1 cellular context compared by ENCODE assay signal in the genomic region with DNA sequence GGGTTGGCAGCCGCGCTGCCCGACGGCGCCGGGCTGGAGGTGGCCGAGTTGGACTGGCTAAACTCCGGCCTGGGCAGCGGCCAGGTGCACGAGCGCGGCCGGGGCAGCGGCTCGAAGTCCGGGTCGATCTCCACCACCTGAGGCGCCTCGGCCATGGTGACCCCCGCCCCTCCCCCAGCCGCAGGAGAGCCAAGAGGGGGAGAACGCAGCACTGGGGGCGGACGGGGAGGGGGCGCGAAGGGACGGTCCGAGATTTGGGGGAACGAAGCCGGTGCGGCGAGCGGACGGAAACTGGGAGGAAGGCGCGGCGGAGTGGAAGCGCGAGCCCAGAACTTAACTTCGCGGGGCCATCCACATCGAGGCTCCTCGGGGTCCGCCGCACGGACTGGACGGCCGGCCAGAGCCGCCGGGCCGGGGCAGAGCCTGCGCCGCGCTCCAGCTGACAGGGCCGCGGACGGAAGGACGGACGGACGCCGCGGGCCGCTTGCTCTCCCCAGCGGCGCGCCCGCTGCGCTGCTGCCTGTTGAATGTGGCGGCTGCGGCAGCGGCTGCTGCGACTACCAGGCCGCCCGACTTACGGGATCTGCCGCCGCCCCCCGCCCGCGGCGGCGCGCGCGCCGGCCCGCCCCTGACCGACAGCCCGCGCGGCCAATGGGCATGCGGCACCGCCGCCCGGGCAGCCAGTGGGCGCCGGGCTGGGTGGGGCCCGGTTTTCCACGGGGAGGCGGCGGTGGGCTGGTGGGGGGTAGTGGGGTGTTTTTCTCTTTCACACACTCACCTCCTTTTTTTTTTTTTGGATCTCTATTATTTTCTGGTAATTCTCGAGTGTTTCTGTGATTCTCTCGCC.
TF ChIP-seq lines count a peak whose summit lies in the region.

A gene (minus strand): TSS at position 584 of the 847 bp plus-strand sequence. CDS start 429 bp downstream, at position 155.

TF ChIP-seq in HepG2, 621 proteins besides CTCF, POLR2A, EP300 and RAD21 (continued from another document and continues in another):
- TF ChIP-seq, protein P1, sequence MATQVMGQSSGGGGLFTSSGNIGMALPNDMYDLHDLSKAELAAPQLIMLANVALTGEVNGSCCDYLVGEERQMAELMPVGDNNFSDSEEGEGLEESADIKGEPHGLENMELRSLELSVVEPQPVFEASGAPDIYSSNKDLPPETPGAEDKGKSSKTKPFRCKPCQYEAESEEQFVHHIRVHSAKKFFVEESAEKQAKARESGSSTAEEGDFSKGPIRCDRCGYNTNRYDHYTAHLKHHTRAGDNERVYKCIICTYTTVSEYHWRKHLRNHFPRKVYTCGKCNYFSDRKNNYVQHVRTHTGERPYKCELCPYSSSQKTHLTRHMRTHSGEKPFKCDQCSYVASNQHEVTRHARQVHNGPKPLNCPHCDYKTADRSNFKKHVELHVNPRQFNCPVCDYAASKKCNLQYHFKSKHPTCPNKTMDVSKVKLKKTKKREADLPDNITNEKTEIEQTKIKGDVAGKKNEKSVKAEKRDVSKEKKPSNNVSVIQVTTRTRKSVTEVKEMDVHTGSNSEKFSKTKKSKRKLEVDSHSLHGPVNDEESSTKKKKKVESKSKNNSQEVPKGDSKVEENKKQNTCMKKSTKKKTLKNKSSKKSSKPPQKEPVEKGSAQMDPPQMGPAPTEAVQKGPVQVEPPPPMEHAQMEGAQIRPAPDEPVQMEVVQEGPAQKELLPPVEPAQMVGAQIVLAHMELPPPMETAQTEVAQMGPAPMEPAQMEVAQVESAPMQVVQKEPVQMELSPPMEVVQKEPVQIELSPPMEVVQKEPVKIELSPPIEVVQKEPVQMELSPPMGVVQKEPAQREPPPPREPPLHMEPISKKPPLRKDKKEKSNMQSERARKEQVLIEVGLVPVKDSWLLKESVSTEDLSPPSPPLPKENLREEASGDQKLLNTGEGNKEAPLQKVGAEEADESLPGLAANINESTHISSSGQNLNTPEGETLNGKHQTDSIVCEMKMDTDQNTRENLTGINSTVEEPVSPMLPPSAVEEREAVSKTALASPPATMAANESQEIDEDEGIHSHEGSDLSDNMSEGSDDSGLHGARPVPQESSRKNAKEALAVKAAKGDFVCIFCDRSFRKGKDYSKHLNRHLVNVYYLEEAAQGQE (IDR thresholded peaks at IDR 0.05; ENCODE audit: borderline replicate concordance in 1 of 2, low read depth in 1 of 2, low read length in 2 of 2), result peak in 1 of 2 experiments; percentile 42; a peak in 1 of 4 replicates
- TF ChIP-seq, protein P2, sequence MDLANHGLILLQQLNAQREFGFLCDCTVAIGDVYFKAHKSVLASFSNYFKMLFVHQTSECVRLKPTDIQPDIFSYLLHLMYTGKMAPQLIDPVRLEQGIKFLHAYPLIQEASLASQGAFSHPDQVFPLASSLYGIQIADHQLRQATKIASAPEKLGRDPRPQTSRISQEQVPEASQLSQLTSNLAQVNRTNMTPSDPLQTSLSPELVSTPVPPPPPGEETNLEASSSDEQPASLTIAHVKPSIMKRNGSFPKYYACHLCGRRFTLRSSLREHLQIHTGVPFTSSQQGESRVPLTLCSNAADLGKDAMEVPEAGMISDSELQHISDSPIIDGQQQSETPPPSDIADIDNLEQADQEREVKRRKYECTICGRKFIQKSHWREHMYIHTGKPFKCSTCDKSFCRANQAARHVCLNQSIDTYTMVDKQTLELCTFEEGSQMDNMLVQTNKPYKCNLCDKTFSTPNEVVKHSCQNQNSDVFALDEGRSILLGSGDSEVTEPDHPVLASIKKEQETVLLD (CRISPR knock-in tag; IDR thresholded peaks at IDR 0.05; ENCODE audit: low read depth), result no peak; the same call in 1 of the 2 replicates
- TF ChIP-seq, protein P3, sequence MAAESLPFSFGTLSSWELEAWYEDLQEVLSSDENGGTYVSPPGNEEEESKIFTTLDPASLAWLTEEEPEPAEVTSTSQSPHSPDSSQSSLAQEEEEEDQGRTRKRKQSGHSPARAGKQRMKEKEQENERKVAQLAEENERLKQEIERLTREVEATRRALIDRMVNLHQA (CRISPR knock-in tag; IDR thresholded peaks at IDR 0.05), result no peak
- TF ChIP-seq, protein P4, sequence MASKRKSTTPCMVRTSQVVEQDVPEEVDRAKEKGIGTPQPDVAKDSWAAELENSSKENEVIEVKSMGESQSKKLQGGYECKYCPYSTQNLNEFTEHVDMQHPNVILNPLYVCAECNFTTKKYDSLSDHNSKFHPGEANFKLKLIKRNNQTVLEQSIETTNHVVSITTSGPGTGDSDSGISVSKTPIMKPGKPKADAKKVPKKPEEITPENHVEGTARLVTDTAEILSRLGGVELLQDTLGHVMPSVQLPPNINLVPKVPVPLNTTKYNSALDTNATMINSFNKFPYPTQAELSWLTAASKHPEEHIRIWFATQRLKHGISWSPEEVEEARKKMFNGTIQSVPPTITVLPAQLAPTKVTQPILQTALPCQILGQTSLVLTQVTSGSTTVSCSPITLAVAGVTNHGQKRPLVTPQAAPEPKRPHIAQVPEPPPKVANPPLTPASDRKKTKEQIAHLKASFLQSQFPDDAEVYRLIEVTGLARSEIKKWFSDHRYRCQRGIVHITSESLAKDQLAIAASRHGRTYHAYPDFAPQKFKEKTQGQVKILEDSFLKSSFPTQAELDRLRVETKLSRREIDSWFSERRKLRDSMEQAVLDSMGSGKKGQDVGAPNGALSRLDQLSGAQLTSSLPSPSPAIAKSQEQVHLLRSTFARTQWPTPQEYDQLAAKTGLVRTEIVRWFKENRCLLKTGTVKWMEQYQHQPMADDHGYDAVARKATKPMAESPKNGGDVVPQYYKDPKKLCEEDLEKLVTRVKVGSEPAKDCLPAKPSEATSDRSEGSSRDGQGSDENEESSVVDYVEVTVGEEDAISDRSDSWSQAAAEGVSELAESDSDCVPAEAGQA (IDR thresholded peaks at IDR 0.05; ENCODE audit: low read depth), result no peak
- TF ChIP-seq, protein P4 (CRISPR knock-in tag; IDR thresholded peaks at IDR 0.05; ENCODE audit: borderline replicate concordance), result no peak
- no peak for TF ChIP-seq DR1 (CRISPR knock-in tag; IDR thresholded peaks at IDR 0.05)
- TF ChIP-seq, protein P5, sequence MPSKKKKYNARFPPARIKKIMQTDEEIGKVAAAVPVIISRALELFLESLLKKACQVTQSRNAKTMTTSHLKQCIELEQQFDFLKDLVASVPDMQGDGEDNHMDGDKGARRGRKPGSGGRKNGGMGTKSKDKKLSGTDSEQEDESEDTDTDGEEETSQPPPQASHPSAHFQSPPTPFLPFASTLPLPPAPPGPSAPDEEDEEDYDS (CRISPR knock-in tag; IDR thresholded peaks at IDR 0.05), result no peak
- TF ChIP-seq, protein P6, sequence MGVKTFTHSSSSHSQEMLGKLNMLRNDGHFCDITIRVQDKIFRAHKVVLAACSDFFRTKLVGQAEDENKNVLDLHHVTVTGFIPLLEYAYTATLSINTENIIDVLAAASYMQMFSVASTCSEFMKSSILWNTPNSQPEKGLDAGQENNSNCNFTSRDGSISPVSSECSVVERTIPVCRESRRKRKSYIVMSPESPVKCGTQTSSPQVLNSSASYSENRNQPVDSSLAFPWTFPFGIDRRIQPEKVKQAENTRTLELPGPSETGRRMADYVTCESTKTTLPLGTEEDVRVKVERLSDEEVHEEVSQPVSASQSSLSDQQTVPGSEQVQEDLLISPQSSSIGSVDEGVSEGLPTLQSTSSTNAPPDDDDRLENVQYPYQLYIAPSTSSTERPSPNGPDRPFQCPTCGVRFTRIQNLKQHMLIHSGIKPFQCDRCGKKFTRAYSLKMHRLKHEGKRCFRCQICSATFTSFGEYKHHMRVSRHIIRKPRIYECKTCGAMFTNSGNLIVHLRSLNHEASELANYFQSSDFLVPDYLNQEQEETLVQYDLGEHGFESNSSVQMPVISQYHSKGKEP (CRISPR knock-in tag; IDR thresholded peaks at IDR 0.05), result no peak
- no peak for TF ChIP-seq NCOA1 (CRISPR knock-in tag; IDR thresholded peaks at IDR 0.05)
- no peak for TF ChIP-seq ZSCAN21 (CRISPR knock-in tag; IDR thresholded peaks at IDR 0.05; ENCODE audit: borderline replicate concordance)
- TF ChIP-seq ZNF44 (CRISPR knock-in tag; IDR thresholded peaks at IDR 0.05), result no peak
- TF ChIP-seq, protein P7, sequence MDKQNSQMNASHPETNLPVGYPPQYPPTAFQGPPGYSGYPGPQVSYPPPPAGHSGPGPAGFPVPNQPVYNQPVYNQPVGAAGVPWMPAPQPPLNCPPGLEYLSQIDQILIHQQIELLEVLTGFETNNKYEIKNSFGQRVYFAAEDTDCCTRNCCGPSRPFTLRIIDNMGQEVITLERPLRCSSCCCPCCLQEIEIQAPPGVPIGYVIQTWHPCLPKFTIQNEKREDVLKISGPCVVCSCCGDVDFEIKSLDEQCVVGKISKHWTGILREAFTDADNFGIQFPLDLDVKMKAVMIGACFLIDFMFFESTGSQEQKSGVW (CRISPR knock-in tag; IDR thresholded peaks at IDR 0.05; ENCODE audit: borderline replicate concordance), result no peak
- TF ChIP-seq, protein P8, sequence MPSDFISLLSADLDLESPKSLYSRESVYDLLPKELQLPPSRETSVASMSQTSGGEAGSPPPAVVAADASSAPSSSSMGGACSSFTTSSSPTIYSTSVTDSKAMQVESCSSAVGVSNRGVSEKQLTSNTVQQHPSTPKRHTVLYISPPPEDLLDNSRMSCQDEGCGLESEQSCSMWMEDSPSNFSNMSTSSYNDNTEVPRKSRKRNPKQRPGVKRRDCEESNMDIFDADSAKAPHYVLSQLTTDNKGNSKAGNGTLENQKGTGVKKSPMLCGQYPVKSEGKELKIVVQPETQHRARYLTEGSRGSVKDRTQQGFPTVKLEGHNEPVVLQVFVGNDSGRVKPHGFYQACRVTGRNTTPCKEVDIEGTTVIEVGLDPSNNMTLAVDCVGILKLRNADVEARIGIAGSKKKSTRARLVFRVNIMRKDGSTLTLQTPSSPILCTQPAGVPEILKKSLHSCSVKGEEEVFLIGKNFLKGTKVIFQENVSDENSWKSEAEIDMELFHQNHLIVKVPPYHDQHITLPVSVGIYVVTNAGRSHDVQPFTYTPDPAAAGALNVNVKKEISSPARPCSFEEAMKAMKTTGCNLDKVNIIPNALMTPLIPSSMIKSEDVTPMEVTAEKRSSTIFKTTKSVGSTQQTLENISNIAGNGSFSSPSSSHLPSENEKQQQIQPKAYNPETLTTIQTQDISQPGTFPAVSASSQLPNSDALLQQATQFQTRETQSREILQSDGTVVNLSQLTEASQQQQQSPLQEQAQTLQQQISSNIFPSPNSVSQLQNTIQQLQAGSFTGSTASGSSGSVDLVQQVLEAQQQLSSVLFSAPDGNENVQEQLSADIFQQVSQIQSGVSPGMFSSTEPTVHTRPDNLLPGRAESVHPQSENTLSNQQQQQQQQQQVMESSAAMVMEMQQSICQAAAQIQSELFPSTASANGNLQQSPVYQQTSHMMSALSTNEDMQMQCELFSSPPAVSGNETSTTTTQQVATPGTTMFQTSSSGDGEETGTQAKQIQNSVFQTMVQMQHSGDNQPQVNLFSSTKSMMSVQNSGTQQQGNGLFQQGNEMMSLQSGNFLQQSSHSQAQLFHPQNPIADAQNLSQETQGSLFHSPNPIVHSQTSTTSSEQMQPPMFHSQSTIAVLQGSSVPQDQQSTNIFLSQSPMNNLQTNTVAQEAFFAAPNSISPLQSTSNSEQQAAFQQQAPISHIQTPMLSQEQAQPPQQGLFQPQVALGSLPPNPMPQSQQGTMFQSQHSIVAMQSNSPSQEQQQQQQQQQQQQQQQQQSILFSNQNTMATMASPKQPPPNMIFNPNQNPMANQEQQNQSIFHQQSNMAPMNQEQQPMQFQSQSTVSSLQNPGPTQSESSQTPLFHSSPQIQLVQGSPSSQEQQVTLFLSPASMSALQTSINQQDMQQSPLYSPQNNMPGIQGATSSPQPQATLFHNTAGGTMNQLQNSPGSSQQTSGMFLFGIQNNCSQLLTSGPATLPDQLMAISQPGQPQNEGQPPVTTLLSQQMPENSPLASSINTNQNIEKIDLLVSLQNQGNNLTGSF (CRISPR knock-in tag; IDR thresholded peaks at IDR 0.05), result no peak
- TF ChIP-seq, protein P9, sequence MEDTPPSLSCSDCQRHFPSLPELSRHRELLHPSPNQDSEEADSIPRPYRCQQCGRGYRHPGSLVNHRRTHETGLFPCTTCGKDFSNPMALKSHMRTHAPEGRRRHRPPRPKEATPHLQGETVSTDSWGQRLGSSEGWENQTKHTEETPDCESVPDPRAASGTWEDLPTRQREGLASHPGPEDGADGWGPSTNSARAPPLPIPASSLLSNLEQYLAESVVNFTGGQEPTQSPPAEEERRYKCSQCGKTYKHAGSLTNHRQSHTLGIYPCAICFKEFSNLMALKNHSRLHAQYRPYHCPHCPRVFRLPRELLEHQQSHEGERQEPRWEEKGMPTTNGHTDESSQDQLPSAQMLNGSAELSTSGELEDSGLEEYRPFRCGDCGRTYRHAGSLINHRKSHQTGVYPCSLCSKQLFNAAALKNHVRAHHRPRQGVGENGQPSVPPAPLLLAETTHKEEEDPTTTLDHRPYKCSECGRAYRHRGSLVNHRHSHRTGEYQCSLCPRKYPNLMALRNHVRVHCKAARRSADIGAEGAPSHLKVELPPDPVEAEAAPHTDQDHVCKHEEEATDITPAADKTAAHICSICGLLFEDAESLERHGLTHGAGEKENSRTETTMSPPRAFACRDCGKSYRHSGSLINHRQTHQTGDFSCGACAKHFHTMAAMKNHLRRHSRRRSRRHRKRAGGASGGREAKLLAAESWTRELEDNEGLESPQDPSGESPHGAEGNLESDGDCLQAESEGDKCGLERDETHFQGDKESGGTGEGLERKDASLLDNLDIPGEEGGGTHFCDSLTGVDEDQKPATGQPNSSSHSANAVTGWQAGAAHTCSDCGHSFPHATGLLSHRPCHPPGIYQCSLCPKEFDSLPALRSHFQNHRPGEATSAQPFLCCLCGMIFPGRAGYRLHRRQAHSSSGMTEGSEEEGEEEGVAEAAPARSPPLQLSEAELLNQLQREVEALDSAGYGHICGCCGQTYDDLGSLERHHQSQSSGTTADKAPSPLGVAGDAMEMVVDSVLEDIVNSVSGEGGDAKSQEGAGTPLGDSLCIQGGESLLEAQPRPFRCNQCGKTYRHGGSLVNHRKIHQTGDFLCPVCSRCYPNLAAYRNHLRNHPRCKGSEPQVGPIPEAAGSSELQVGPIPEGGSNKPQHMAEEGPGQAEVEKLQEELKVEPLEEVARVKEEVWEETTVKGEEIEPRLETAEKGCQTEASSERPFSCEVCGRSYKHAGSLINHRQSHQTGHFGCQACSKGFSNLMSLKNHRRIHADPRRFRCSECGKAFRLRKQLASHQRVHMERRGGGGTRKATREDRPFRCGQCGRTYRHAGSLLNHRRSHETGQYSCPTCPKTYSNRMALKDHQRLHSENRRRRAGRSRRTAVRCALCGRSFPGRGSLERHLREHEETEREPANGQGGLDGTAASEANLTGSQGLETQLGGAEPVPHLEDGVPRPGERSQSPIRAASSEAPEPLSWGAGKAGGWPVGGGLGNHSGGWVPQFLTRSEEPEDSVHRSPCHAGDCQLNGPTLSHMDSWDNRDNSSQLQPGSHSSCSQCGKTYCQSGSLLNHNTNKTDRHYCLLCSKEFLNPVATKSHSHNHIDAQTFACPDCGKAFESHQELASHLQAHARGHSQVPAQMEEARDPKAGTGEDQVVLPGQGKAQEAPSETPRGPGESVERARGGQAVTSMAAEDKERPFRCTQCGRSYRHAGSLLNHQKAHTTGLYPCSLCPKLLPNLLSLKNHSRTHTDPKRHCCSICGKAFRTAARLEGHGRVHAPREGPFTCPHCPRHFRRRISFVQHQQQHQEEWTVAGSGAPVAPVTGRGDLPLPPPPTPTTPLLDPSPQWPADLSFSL (CRISPR knock-in tag; IDR thresholded peaks at IDR 0.05), result no peak
